Comparison of ENCODE assay signal across 1 cellular context in genomic region chr19:48378194-48378570, GRCh38.
TF ChIP-seq lines count a peak whose summit lies in the region.

No MANE protein-coding gene starts in this region.

TF ChIP-seq in K562, 482 proteins besides CTCF, POLR2A, EP300 and RAD21:
- TF ChIP-seq ZSCAN29 (IDR thresholded peaks at IDR 0.05): no peak
- TF ChIP-seq SMARCE1 (IDR thresholded peaks at IDR 0.05): no peak
- no peak for TF ChIP-seq PRMT5 (CRISPR knock-in tag; IDR thresholded peaks at IDR 0.05)
- 0 out of 4 replicates have a peak, but pooled peaks of 1 of the 2 experiments have one; percentile 23 for TF ChIP-seq KDM1A (IDR thresholded peaks at IDR 0.05)
- TF ChIP-seq MIER1 (IDR thresholded peaks at IDR 0.05; ENCODE audit: low read depth): no peak
- no peak for TF ChIP-seq ZNF707 (CRISPR knock-in tag; conservative IDR thresholded peaks at IDR 0.05)
- TF ChIP-seq ATF3 (IDR thresholded peaks at IDR 0.05): peak; percentile 42; the same call in 1 of the 2 replicates
- TF ChIP-seq ATF3 (CRISPR knock-in tag; conservative IDR thresholded peaks at IDR 0.05): no peak
